Comparison of ENCODE assay signal across 1 cellular context in genomic region chr1:24415334-24415909, GRCh38.
TF ChIP-seq lines count a peak whose summit lies in the region.

Gene NIPAL3 (plus strand): TSS chr1:24415802. CDS start chr1:24419548, 3,746 bp downstream.

TF ChIP-seq in HEK293, 187 proteins besides CTCF, POLR2A, EP300 and RAD21 (continued from another document and continues in another):
- TF ChIP-seq ZNF518A (tag by site-specific recombination; conservative IDR thresholded peaks at IDR 0.05; ENCODE audit: low read depth) = 0 out of 2 replicates have a peak, but pooled peaks have one; percentile 28
- TF ChIP-seq ZNF148 (tag by site-specific recombination; IDR thresholded peaks at IDR 0.05; ENCODE audit: borderline replicate concordance) = no peak
- no peak for TF ChIP-seq ZNF416 (tag by site-specific recombination; IDR thresholded peaks at IDR 0.05)
- peak; percentile 18; the same call in 1 of the 2 replicates for TF ChIP-seq ZNF501 (tag by site-specific recombination; IDR thresholded peaks at IDR 0.05)
- peak; percentile 68 for TF ChIP-seq KLF8 (tag by site-specific recombination; IDR thresholded peaks at IDR 0.05)
- TF ChIP-seq TRIM28 (IDR thresholded peaks at IDR 0.05; ENCODE audit: borderline replicate concordance, low read length) = peak; percentile 82; the same call in 1 of the 2 replicates
- TF ChIP-seq ZFHX2 (tag by site-specific recombination; conservative IDR thresholded peaks at IDR 0.05) = no peak
- 0 out of 2 replicates have a peak, but pooled peaks have one; percentile 12 for TF ChIP-seq ZNF10 (tag by site-specific recombination; IDR thresholded peaks at IDR 0.05)
- TF ChIP-seq ZBTB26 (tag by site-specific recombination; optimal IDR thresholded peaks at IDR 0.05) = peak; percentile 11
- peak; percentile 38; the same call in 1 of the 2 replicates for TF ChIP-seq ZNF76 (tag by site-specific recombination; IDR thresholded peaks at IDR 0.05; ENCODE audit: borderline replicate concordance, low read depth)
- TF ChIP-seq ZNF366 (tag by site-specific recombination; conservative IDR thresholded peaks at IDR 0.05) = 0 out of 2 replicates have a peak, but pooled peaks have one; percentile 53
- TF ChIP-seq ZNF692 (tag by site-specific recombination; IDR thresholded peaks at IDR 0.05) = 0 out of 2 replicates have a peak, but pooled peaks have one; percentile 17
- TF ChIP-seq ZXDB (tag by site-specific recombination; IDR thresholded peaks at IDR 0.05) = peak; percentile 89
- TF ChIP-seq ZNF2 (tag by site-specific recombination; IDR thresholded peaks at IDR 0.05) = peak; percentile 49; the same call in 1 of the 2 replicates
- TF ChIP-seq ZNF843 (tag by site-specific recombination; IDR thresholded peaks at IDR 0.05) = peak; percentile 45; the same call in 1 of the 2 replicates
- peak; percentile 91 for TF ChIP-seq ZBTB48 (tag by site-specific recombination; IDR thresholded peaks at IDR 0.05)
- TF ChIP-seq ZNF791 (tag by site-specific recombination; IDR thresholded peaks at IDR 0.05) = no peak
- TF ChIP-seq ZIC2 (tag by site-specific recombination; IDR thresholded peaks at IDR 0.05) = peak; percentile 69
- peak; percentile 99 for TF ChIP-seq PBX3 (CRISPR knock-in tag; IDR thresholded peaks at IDR 0.05)
- TF ChIP-seq ZNF639 (tag by site-specific recombination; IDR thresholded peaks at IDR 0.05) = peak; percentile 31; the same call in 1 of the 2 replicates
- peak; percentile 84 for TF ChIP-seq PATZ1 (tag by site-specific recombination; IDR thresholded peaks at IDR 0.05)
- TF ChIP-seq ZFP69B (tag by site-specific recombination; IDR thresholded peaks at IDR 0.05) = no peak
- TF ChIP-seq ZNF394 (tag by site-specific recombination; IDR thresholded peaks at IDR 0.05; ENCODE audit: borderline replicate concordance) = no peak
- peak; percentile 53 for TF ChIP-seq ZBTB20 (tag by site-specific recombination; IDR thresholded peaks at IDR 0.05)
- no peak for TF ChIP-seq ZNF239 (tag by site-specific recombination; IDR thresholded peaks at IDR 0.05)
- no peak for TF ChIP-seq ZNF621 (tag by site-specific recombination; IDR thresholded peaks at IDR 0.05)
- TF ChIP-seq SP3 (tag by site-specific recombination; IDR thresholded peaks at IDR 0.05) = peak; percentile 63
- peak; percentile 68 for TF ChIP-seq ZNF341 (tag by site-specific recombination; IDR thresholded peaks at IDR 0.05; ENCODE audit: low read depth)
- TF ChIP-seq ZNF560 (tag by site-specific recombination; IDR thresholded peaks at IDR 0.05; ENCODE audit: borderline replicate concordance) = no peak
- TF ChIP-seq ZBTB10 (tag by site-specific recombination; IDR thresholded peaks at IDR 0.05) = no peak
- TF ChIP-seq RBAK (tag by site-specific recombination; IDR thresholded peaks at IDR 0.05) = no peak
- TF ChIP-seq ZNF221 (tag by site-specific recombination; IDR thresholded peaks at IDR 0.05; ENCODE audit: borderline replicate concordance) = no peak
- peak; percentile 43; the same call in 1 of the 2 replicates for TF ChIP-seq SP7 (tag by site-specific recombination; IDR thresholded peaks at IDR 0.05)
- peak; percentile 98 for TF ChIP-seq ZEB2 (tag by site-specific recombination; IDR thresholded peaks at IDR 0.05)
- no peak for TF ChIP-seq ZNF140 (tag by site-specific recombination; IDR thresholded peaks at IDR 0.05)
- peak; percentile 73; the same call in 1 of the 2 replicates for TF ChIP-seq ZNF610 (tag by site-specific recombination; IDR thresholded peaks at IDR 0.05; ENCODE audit: borderline replicate concordance)
- peak; percentile 99 for TF ChIP-seq SP2 (tag by site-specific recombination; IDR thresholded peaks at IDR 0.05)
- no peak for TF ChIP-seq ELK4 (IDR thresholded peaks at IDR 0.05; ENCODE audit: borderline replicate concordance, low read depth, low read length)
- peak; percentile 29; the same call in 1 of the 2 replicates for TF ChIP-seq SCRT2 (tag by site-specific recombination; IDR thresholded peaks at IDR 0.05)
